In genomic region chr2:162071016-162071415, GRCh38 we compare ENCODE assay signal across 17 cellular contexts. TPM values are rescaled to one million over a fixed set of nuclear protein-coding genes. Genes with fewer than 3 reads are reported as not detected.
DNase-seq lines count a peak whose midpoint lies in the region; ATAC-seq, FAIRE-seq and TF ChIP-seq lines count a peak whose summit lies in the region.
"Had no signal": no experiment of that assay in that cellular context is flagged by ENCODE, and none has a peak within 500 bp of the region (broad histone marks: within the 10 kb centered on the region; RNA-seq: fewer than 3 reads in every experiment).

No MANE protein-coding gene starts in this region.

- no TSS peak for BruUV-seq in HepG2 (replicated peaks; lab: Mats Ljungman, UMichigan)

- H3K36me3 Mint-ChIP-seq in T-cell = peaks cover 25% of the 10 kb centered on the region
- H3K36me3 Mint-ChIP-seq in type B pancreatic cell = peaks cover 3% of the 10 kb centered on the region
- no peaks in the 10 kb centered on the region for H3K36me3 Mint-ChIP-seq in nephron progenitor cell (ENCODE audit: low read depth)

- TF ChIP-seq POLR2A in HepG2 (IDR thresholded peaks at IDR 0.05; ENCODE audit: insufficient read depth in 1 of 2, low read depth in 2 of 2, low read length in 2 of 2) (no peak), right lobe of liver (IDR thresholded peaks at IDR 0.05) (no peak)

- H3K27me3 ChIP-seq in HepG2 (ENCODE audit: control insufficient read depth in 1 of 2, insufficient read depth in 2 of 2, low read length in 2 of 2) = no peaks in the 10 kb centered on the region; a peak in 1 of 5 replicates
- no peaks in the 10 kb centered on the region for H3K27me3 ChIP-seq in right lobe of liver
- H3K27me3 ChIP-seq: transverse colon had no signal

- H3K9ac ChIP-seq in HepG2 (ENCODE audit: insufficient read depth, low read depth, low read length) = no peak overlapping the region

- no peaks in the 10 kb centered on the region for H3K9me3 ChIP-seq in HepG2 (ENCODE audit: low read length)
- no peaks in the 10 kb centered on the region for H3K9me3 ChIP-seq in right lobe of liver
- H3K9me3 ChIP-seq: transverse colon had no signal

- peaks cover 15% of the 10 kb centered on the region for H3K79me2 ChIP-seq in HepG2 (ENCODE audit: insufficient read depth, low read length)

- WGBS in HepG2 (ENCODE audit: low lambda C conversion rate) = 95% methylated on average over 2 of the region's 2 CpGs
- WGBS in right lobe of liver (ENCODE audit: insufficient coverage, low coverage, low lambda C conversion rate, missing lambda C conversion rate) = 100% methylated on average over 2 of the region's 2 CpGs

- ATAC-seq in HepG2 = no peak
- no peak for ATAC-seq in right lobe of liver
- no peak for ATAC-seq in T-cell (replicated peaks in 1 of 4)

- CTCF ChIA-PET in HepG2 (lab: Yijun Ruan, JAX; ENCODE audit: low intra/inter-chr PET ratio, low total read pairs) = no interaction called here
- CTCF ChIA-PET in T-cell (lab: Charles Lee) = interaction anchor here in 1 of 2 donors (0.5 to 0.6 kb wide), 2 partner anchors 93 to 227 kb away, joined by 4 read pairs; no protein-coding TSS in a partner anchor

- peak overlapping the region; percentile 30 to 68 for H3K27ac Mint-ChIP-seq in T-cell
- H3K27ac Mint-ChIP-seq in type B pancreatic cell = peak overlapping the region; percentile 20
- H3K27ac Mint-ChIP-seq in nephron progenitor cell = no peak overlapping the region
- H3K27ac Mint-ChIP-seq: B cell had no signal

- H3K4me2 ChIP-seq in HepG2 (ENCODE audit: low read depth, low read length) = peak overlapping the region; percentile 99

- H3K27ac ChIP-seq in HepG2 (ENCODE audit: extremely low read length, insufficient read depth, low read length) (no peak overlapping the region), right lobe of liver (no peak overlapping the region)

- H3K4me3 ChIP-seq in HepG2 (replicated peaks in 1 of 3; ENCODE audit: insufficient read depth in 1 of 3, low read depth in 2 of 3, low read length in 3 of 3) = no peak overlapping the region
- H3K4me3 ChIP-seq in right lobe of liver = no peak overlapping the region
- peak overlapping the region; percentile 43 for H3K4me3 ChIP-seq in fibroblast of the aortic adventitia (ENCODE audit: low read depth, low read length)
- H3K4me3 ChIP-seq: transverse colon had no signal

- no peak for TF ChIP-seq CTCF in HepG2 (CRISPR knock-in tag; IDR thresholded peaks at IDR 0.05)
- no peak for TF ChIP-seq CTCF in right lobe of liver (IDR thresholded peaks at IDR 0.05)
- TF ChIP-seq CTCF in fibroblast of the aortic adventitia (IDR thresholded peaks at IDR 0.05; ENCODE audit: insufficient read depth, low read length) = no peak
- no peak for TF ChIP-seq CTCF in type B pancreatic cell (conservative IDR thresholded peaks at IDR 0.05)
- TF ChIP-seq CTCF in nephron progenitor cell (IDR thresholded peaks at IDR 0.05) = no peak

- H3K9me3 Mint-ChIP-seq in T-cell = no peaks in the 10 kb centered on the region
- peaks cover 4% of the 10 kb centered on the region for H3K9me3 Mint-ChIP-seq in type B pancreatic cell
- H3K9me3 Mint-ChIP-seq in nephron progenitor cell = no peaks in the 10 kb centered on the region

- no peak for DNase-seq in HepG2 (ENCODE audit: low spot score)
- DNase-seq in right lobe of liver = no peak
- no peak for DNase-seq in T-cell
- DNase-seq in fibroblast of the aortic adventitia (ENCODE audit: low read depth) = peak; percentile 72
- DNase-seq in type B pancreatic cell (ENCODE audit: extremely low spot score, unreplicated experiment) = no peak
- DNase-seq in DMS153 treated with DMSO at 0.1 percent for 48 hours (lab: John Stamatoyannopoulos, UW; ENCODE audit: unreplicated experiment) = no peak
- DNase-seq in stimulated activated CD4-positive, alpha-beta T cell treated with anti-CD3 and anti-CD28 coated beads, Interleukin-12 subunit alpha, Interleukin-12 subunit beta, amount 100 ng/mL, for 4 hours = no peak
- DNase-seq in nephron progenitor cell = no peak
- DNase-seq: NCI-H2171 treated with DMSO at 0.1 percent for 48 hours; posterior cingulate gyrus; SHP77 treated with DMSO at 0.1 percent for 48 hours; stimulated activated CD4-positive, alpha-beta T cell treated with anti-CD3 and anti-CD28 coated beads, Interleukin-1b, Interleukin-23, amount 100 ng/mL, for 48 hours; stimulated activated CD8-positive, alpha-beta memory T cell treated with anti-CD3 and anti-CD28 coated beads, Interleukin-4, amount 100 ng/mL, for 48 hours; transverse colon had no signal

- H3K4me3 Mint-ChIP-seq in T-cell (peak overlapping the region; percentile 17 to 65 (median 32)), type B pancreatic cell (peak overlapping the region; percentile 48), nephron progenitor cell (no peak overlapping the region)
- H3K4me3 Mint-ChIP-seq: B cell had no signal

- peaks cover 87% of the 10 kb centered on the region for H3K4me1 ChIP-seq in HepG2 (ENCODE audit: insufficient read depth, low read length)
- H3K4me1 ChIP-seq in right lobe of liver = peaks cover 0 to 9% (median 0%) of the 10 kb centered on the region in 4 donors

- TF ChIP-seq RAD21 in HepG2 (CRISPR knock-in tag; IDR thresholded peaks at IDR 0.05) = no peak

- H3K36me3 ChIP-seq in HepG2 (replicated peaks in 1 of 2; ENCODE audit: control insufficient read depth in 1 of 2, insufficient read depth in 2 of 2, low read length in 2 of 2) = peaks cover 0 to 4% of the 10 kb centered on the region in 2 experiments; a peak in 2 of 5 replicates
- H3K36me3 ChIP-seq in right lobe of liver = no peaks in the 10 kb centered on the region
- H3K36me3 ChIP-seq: transverse colon had no signal

- no peak for FAIRE-seq in HepG2 (lab: Jason Lieb, UNC)
- FAIRE-seq: GM12892, HTR-8/SVneo had no signal

- in situ Hi-C loops in HepG2 (cut with HindIII; ENCODE audit: extremely low pct_ligation_motif_present, low pct_unique_long_range_greater_than_20kb) = no loop called here

- POLR2A ChIA-PET in HepG2 (lab: Yijun Ruan, JAX) = interaction anchor here (4.8 kb wide), 1 partner anchor 19 kb away, joined by 41 read pairs; no protein-coding TSS in a partner anchor
- POLR2A ChIA-PET in T-cell (lab: Charles Lee) = interaction anchor here in 1 of 2 donors (0.7 kb wide), 1 partner anchor 87 kb away, joined by 4 read pairs; no protein-coding TSS in a partner anchor

- no peaks in the 10 kb centered on the region for H3K27me3 Mint-ChIP-seq in T-cell
- H3K27me3 Mint-ChIP-seq in type B pancreatic cell = peaks cover 37% of the 10 kb centered on the region
- peaks cover 58% of the 10 kb centered on the region for H3K27me3 Mint-ChIP-seq in nephron progenitor cell (ENCODE audit: low read depth, poor library complexity)

- TF ChIP-seq EP300 in HepG2 (IDR thresholded peaks at IDR 0.05; ENCODE audit: low read depth in 2 of 2, low read length in 2 of 2) = no peak
- TF ChIP-seq EP300 in HepG2 (CRISPR knock-in tag; IDR thresholded peaks at IDR 0.05; ENCODE audit: borderline replicate concordance) = no peak

- intact Hi-C loops in HepG2 (cut with micrococcal nuclease; ENCODE audit: unreplicated experiment) (no loop called here), right lobe of liver (cut with DNase I) (no loop called here)

- H4K20me1 ChIP-seq in HepG2 (ENCODE audit: insufficient read depth, low read length) = no peaks in the 10 kb centered on the region

- peaks cover 64 to 82% (median 76%) of the 10 kb centered on the region in 3 donors for H3K4me1 Mint-ChIP-seq in T-cell
- H3K4me1 Mint-ChIP-seq in type B pancreatic cell (ENCODE audit: unreplicated experiment) = peaks cover 41% of the 10 kb centered on the region
- H3K4me1 Mint-ChIP-seq in nephron progenitor cell = peaks cover 15% of the 10 kb centered on the region

- no peak overlapping the region for H2AFZ ChIP-seq in HepG2 (ENCODE audit: low read length)

TF ChIP-seq in HepG2, 621 proteins besides CTCF, POLR2A, EP300 and RAD21 (continues in another document):
- no peak for TF ChIP-seq PCBP2 (optimal IDR thresholded peaks at IDR 0.05; ENCODE audit: low read depth, low read length, poor library complexity, severe bottlenecking)
- no peak for TF ChIP-seq MEIS2 (CRISPR knock-in tag; IDR thresholded peaks at IDR 0.05)
- no peak for TF ChIP-seq GATAD1 (CRISPR knock-in tag; IDR thresholded peaks at IDR 0.05)
- TF ChIP-seq NFIC (IDR thresholded peaks at IDR 0.05; ENCODE audit: low read length) = no peak
- TF ChIP-seq PHB2 (IDR thresholded peaks at IDR 0.05; ENCODE audit: partially characterized antibody) = no peak
- TF ChIP-seq ZFP36 (IDR thresholded peaks at IDR 0.05; ENCODE audit: borderline replicate concordance, low read depth, low read length, partially characterized antibody) = no peak
- TF ChIP-seq ZNF253 (CRISPR knock-in tag; IDR thresholded peaks at IDR 0.05; ENCODE audit: borderline replicate concordance) = no peak
- TF ChIP-seq FOXA1 (IDR thresholded peaks at IDR 0.05) = no peak
- no peak for TF ChIP-seq FOXA1 (CRISPR knock-in tag; IDR thresholded peaks at IDR 0.05)

RNA-seq across cellular contexts. Expression of gene DPP4, which starts 3.0 kb away (rescaled TPM):
- total RNA-seq in HepG2 (2016; rRNA removed; fragmentation: Illumina TruSeq; extraction: Trizol) = 57.2 and 109 TPM in 2 replicates
- 9.0 and 9.9 TPM in 2 replicates for total RNA-seq in HepG2 (2016; cell fraction: cytosol; rRNA removed; fragmentation: Illumina TruSeq; extraction: Trizol; ENCODE audit: low read depth)
- 54.8 and 107 TPM in 2 replicates for total RNA-seq in HepG2 (2016; cell fraction: insoluble cytoplasmic fraction; rRNA removed; fragmentation: Illumina TruSeq; extraction: Trizol)
- 22.6 and 24.7 TPM in 2 replicates for total RNA-seq in HepG2 (2016; cell fraction: membrane; rRNA removed; fragmentation: Illumina TruSeq; extraction: Trizol)
- 123 and 147 TPM in 2 replicates for total RNA-seq in HepG2 (2016; cell fraction: nucleus; rRNA removed; fragmentation: Illumina TruSeq; extraction: Trizol)
- polyA plus RNA-seq in HepG2 (2011; rRNA removed) = 37.7 and 39.4 TPM in 2 replicates
- polyA plus RNA-seq in HepG2 (2011; cell fraction: cytosol; rRNA removed) = 32.1 and 39.3 TPM in 2 replicates
- polyA plus RNA-seq in HepG2 (2011; cell fraction: nucleus; rRNA removed) = 35.3 and 41.8 TPM in 2 replicates
- polyA plus RNA-seq in HepG2 (2012) = 85.0 and 97.7 TPM in 2 replicates
- polyA plus RNA-seq in HepG2 (2016; cell fraction: cytosol; fragmentation: Illumina TruSeq; extraction: Trizol; ENCODE audit: low read depth) = 7.7 and 8.0 TPM in 2 replicates
- 38.7 and 39.5 TPM in 2 replicates for polyA plus RNA-seq in HepG2 (2016; cell fraction: insoluble cytoplasmic fraction; fragmentation: Illumina TruSeq; extraction: Trizol; ENCODE audit: low read depth)
- 14.9 and 16.9 TPM in 2 replicates for polyA plus RNA-seq in HepG2 (2016; cell fraction: membrane; fragmentation: Illumina TruSeq; extraction: Trizol; ENCODE audit: low read depth)
- polyA plus RNA-seq in HepG2 (2016; cell fraction: nucleus; fragmentation: Illumina TruSeq; extraction: Trizol; ENCODE audit: insufficient read depth, low read depth) = 95.1 and 96.2 TPM in 2 replicates
- 175 TPM in 1 of 2 replicates, not detected in the other for polyA minus RNA-seq in HepG2 (2011; rRNA and poly(A)+ RNA removed; ENCODE audit: low replicate concordance)
- polyA minus RNA-seq in HepG2 (2011; cell fraction: cytosol; rRNA and poly(A)+ RNA removed) = 57.2 and 81.0 TPM in 2 replicates
- polyA minus RNA-seq in HepG2 (2011; cell fraction: nucleus; rRNA and poly(A)+ RNA removed) = 147 and 149 TPM in 2 replicates
- 10 to 100 TPM; 17.8 to 39.8 (median 26.3) TPM for total RNA-seq in right lobe of liver
- 10 to 100 TPM; 30.1 to 47.7 (median 37.9) TPM for total RNA-seq in T-cell
- 138 and 203 TPM in 2 replicates for total RNA-seq in fibroblast of the aortic adventitia (ENCODE audit: low replicate concordance)
- total RNA-seq in type B pancreatic cell (ENCODE audit: low replicate concordance) = 55.9 and 89.4 TPM in 2 replicates
